Comparison of ENCODE assay signal across 9 cellular contexts in the genomic region with DNA sequence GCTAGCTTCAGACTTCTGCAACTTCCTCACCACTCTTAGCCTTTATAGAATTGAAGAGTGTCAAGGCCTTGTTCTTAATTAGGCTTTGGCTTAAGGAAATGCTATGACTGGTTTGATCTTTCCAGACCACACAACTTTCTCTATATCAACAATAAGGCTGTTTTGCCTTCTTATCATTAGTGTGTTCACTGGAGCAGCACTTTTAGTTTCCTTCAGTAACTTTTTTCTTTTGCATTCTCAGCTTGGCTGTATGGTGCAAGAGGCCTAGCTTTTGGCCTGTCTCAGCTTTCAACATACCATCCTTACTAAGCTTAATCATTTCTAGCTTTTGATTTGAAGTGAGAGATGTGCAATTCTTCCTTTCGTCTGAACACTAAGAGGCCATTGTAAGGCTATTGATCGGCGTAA. TPM values are rescaled to one million over a fixed set of nuclear protein-coding genes. Genes with fewer than 3 reads are reported as not detected.
DNase-seq lines count a peak whose midpoint lies in the region; ATAC-seq and TF ChIP-seq lines count a peak whose summit lies in the region.
"Had no signal": no experiment of that assay in that cellular context is flagged by ENCODE, and none has a peak within 500 bp of the region (broad histone marks: within the 10 kb centered on the region; RNA-seq: fewer than 3 reads in every experiment).

No MANE protein-coding gene starts in this region.

- peak overlapping the region; percentile 47 for H3K27ac Mint-ChIP-seq in activated naive CD8-positive, alpha-beta T cell treated with anti-CD3 and anti-CD28 coated beads, Interleukin-2, amount 10 ng/mL, durations not matched to agents 7 days and 5 days
- H3K27ac Mint-ChIP-seq in nephron progenitor cell = no peak overlapping the region

- intact Hi-C loops in esophagus muscularis mucosa (cut with DNase I) = no loop called here

- H3K9me3 Mint-ChIP-seq in activated naive CD8-positive, alpha-beta T cell treated with anti-CD3 and anti-CD28 coated beads, Interleukin-2, amount 10 ng/mL, durations not matched to agents 7 days and 5 days = peaks cover 4% of the 10 kb centered on the region
- H3K9me3 Mint-ChIP-seq in nephron progenitor cell = no peaks in the 10 kb centered on the region

- H3K27me3 ChIP-seq in esophagus muscularis mucosa = no peaks in the 10 kb centered on the region

- peaks cover 0 to 8% (median 6%) of the 10 kb centered on the region in 4 donors for H3K4me1 ChIP-seq in esophagus muscularis mucosa

- no peaks in the 10 kb centered on the region for H3K36me3 ChIP-seq in esophagus muscularis mucosa

- TF ChIP-seq CTCF in esophagus muscularis mucosa (IDR thresholded peaks at IDR 0.05) (no peak), nephron progenitor cell (IDR thresholded peaks at IDR 0.05) (no peak)

- DNase-seq in Caki2 (ENCODE audit: low read depth) = peak; percentile 78
- no peak for DNase-seq in activated naive CD8-positive, alpha-beta T cell treated with anti-CD3 and anti-CD28 coated beads, Interleukin-2, amount 10 ng/mL, durations not matched to agents 7 days and 5 days
- no peak for DNase-seq in hypothalamus (lab: John Stamatoyannopoulos, UW)
- no peak for DNase-seq in esophagus muscularis mucosa (ENCODE audit: extremely low spot score)
- no peak for DNase-seq in nephron progenitor cell
- no peak for DNase-seq in AG20443 (ENCODE audit: low spot score)
- DNase-seq: NCI-H1105 had no signal

- 96% methylated on average over 3 of the region's 3 CpGs for WGBS in esophagus muscularis mucosa

- no peak overlapping the region for H3K4me3 ChIP-seq in esophagus muscularis mucosa

- in situ Hi-C loops in Caki2 (cut with HindIII; ENCODE audit: low pct_unique_long_range_greater_than_20kb, low sequenced_read_pairs) = no loop called here

- POLR2A ChIA-PET in activated naive CD8-positive, alpha-beta T cell treated with anti-CD3 and anti-CD28 coated beads, Interleukin-2, amount 10 ng/mL, durations not matched to agents 7 days and 5 days (lab: Charles Lee) = interaction anchor here (1.5 kb wide), 1 partner anchor 9 kb away, joined by 5 read pairs; a partner anchor contains a TSS

- no peak overlapping the region for H3K4me3 Mint-ChIP-seq in activated naive CD8-positive, alpha-beta T cell treated with anti-CD3 and anti-CD28 coated beads, Interleukin-2, amount 10 ng/mL, durations not matched to agents 7 days and 5 days
- H3K4me3 Mint-ChIP-seq in nephron progenitor cell = no peak overlapping the region

- H3K9me3 ChIP-seq in esophagus muscularis mucosa = no peaks in the 10 kb centered on the region

- peak; percentile 85 for ATAC-seq in GM19397 (IDR thresholded peaks at IDR 0.05; ENCODE audit: unreplicated experiment)
- peak; percentile 74 for ATAC-seq in HG03103 (IDR thresholded peaks at IDR 0.05; ENCODE audit: low read depth, unreplicated experiment)
- ATAC-seq in activated naive CD8-positive, alpha-beta T cell treated with anti-CD3 and anti-CD28 coated beads, Interleukin-2, amount 10 ng/mL, durations not matched to agents 7 days and 5 days (ENCODE audit: low read depth) = peak; percentile 62

- peaks cover 34% of the 10 kb centered on the region for H3K4me1 Mint-ChIP-seq in activated naive CD8-positive, alpha-beta T cell treated with anti-CD3 and anti-CD28 coated beads, Interleukin-2, amount 10 ng/mL, durations not matched to agents 7 days and 5 days
- peaks cover 14% of the 10 kb centered on the region for H3K4me1 Mint-ChIP-seq in nephron progenitor cell

- H3K36me3 Mint-ChIP-seq in activated naive CD8-positive, alpha-beta T cell treated with anti-CD3 and anti-CD28 coated beads, Interleukin-2, amount 10 ng/mL, durations not matched to agents 7 days and 5 days = peaks cover 45% of the 10 kb centered on the region
- peaks cover 38% of the 10 kb centered on the region for H3K36me3 Mint-ChIP-seq in nephron progenitor cell (ENCODE audit: low read depth)

- TF ChIP-seq POLR2A in esophagus muscularis mucosa (IDR thresholded peaks at IDR 0.05; ENCODE audit: low read depth) = no peak

- TF ChIP-seq EP300 in esophagus muscularis mucosa (IDR thresholded peaks at IDR 0.05) = no peak

- no peak overlapping the region for H3K27ac ChIP-seq in esophagus muscularis mucosa (replicated peaks in 1 of 4)

- H3K27me3 Mint-ChIP-seq in activated naive CD8-positive, alpha-beta T cell treated with anti-CD3 and anti-CD28 coated beads, Interleukin-2, amount 10 ng/mL, durations not matched to agents 7 days and 5 days = no peaks in the 10 kb centered on the region
- H3K27me3 Mint-ChIP-seq in nephron progenitor cell (ENCODE audit: low read depth, poor library complexity) = no peaks in the 10 kb centered on the region

RNA-seq across cellular contexts. Expression of a gene that starts 8.6 kb away (rescaled TPM):
- 6.1 and 8.7 TPM in 2 replicates for total RNA-seq in Caki2 (2014; rRNA removed; shearing (Covaris generic); ENCODE audit: low replicate concordance)
- total RNA-seq in activated naive CD8-positive, alpha-beta T cell treated with anti-CD3 and anti-CD28 coated beads, Interleukin-2, amount 10 ng/mL, durations not matched to agents 7 days and 5 days = 100 to 1,000 TPM in 1 of 2 experiments, 10 to 100 TPM in 1; 93.6 to 111 TPM
- total RNA-seq in esophagus muscularis mucosa = 10 to 100 TPM; 44.4 to 59.4 (median 52.3) TPM
